Comparison of ENCODE assay signal across 8 cellular contexts in genomic region chr12:113220593-113221180, GRCh38. TPM values are rescaled to one million over a fixed set of nuclear protein-coding genes. Genes with fewer than 3 reads are reported as not detected.
A peak's percentile ranks its signal among the peaks of the same experiment; 100 is the strongest.
DNase-seq lines count a peak whose midpoint lies in the region; ATAC-seq and TF ChIP-seq lines count a peak whose summit lies in the region.

No MANE protein-coding gene starts in this region.

- peak overlapping the region; percentile 79 for H3K4me3 ChIP-seq in CD8-positive, alpha-beta memory T cell (ENCODE audit: low read length)
- H3K4me3 ChIP-seq in left lung (peak overlapping the region; percentile 42 to 88), upper lobe of left lung (peak overlapping the region; percentile 36 to 94 (median 92))

- H3K27ac Mint-ChIP-seq in CD8-positive, alpha-beta memory T cell: peak overlapping the region; percentile 37 to 94 (median 86)
- H3K27ac Mint-ChIP-seq in activated T-helper 17 cell treated with anti-CD3 and anti-CD28 coated beads, Interleukin-2, amount 50 U/mL, for 72 hours: peak overlapping the region; percentile 84

- no peak for TF ChIP-seq EP300 in upper lobe of left lung (IDR thresholded peaks at IDR 0.05)

- peak overlapping the region; percentile 57 for H3K27ac ChIP-seq in CD8-positive, alpha-beta memory T cell (ENCODE audit: low read depth, low read length)
- H3K27ac ChIP-seq in left lung: peak overlapping the region in 1 of 2 donors; percentile 93
- peak overlapping the region; percentile 53 to 76 (median 62) for H3K27ac ChIP-seq in upper lobe of left lung

- ATAC-seq in HG02943 (IDR thresholded peaks at IDR 0.05; ENCODE audit: low read depth, unreplicated experiment): peak; percentile 1
- no peak for ATAC-seq in activated T-helper 17 cell treated with anti-CD3 and anti-CD28 coated beads, Interleukin-2, amount 50 U/mL, for 72 hours (replicated peaks)
- ATAC-seq in left lung: no peak
- no peak for ATAC-seq in upper lobe of left lung (ENCODE audit: low FRiP score in 2 of 2)
- no peak for ATAC-seq in GM18861 (IDR thresholded peaks at IDR 0.05; ENCODE audit: unreplicated experiment)

- H3K4me1 ChIP-seq in CD8-positive, alpha-beta memory T cell (ENCODE audit: insufficient read depth, low read length): peaks cover 38% of the 10 kb centered on the region
- H3K4me1 ChIP-seq in left lung: peaks cover 17 to 62% of the 10 kb centered on the region in 2 donors
- peaks cover 29 to 65% (median 50%) of the 10 kb centered on the region in 4 donors for H3K4me1 ChIP-seq in upper lobe of left lung

- TF ChIP-seq POLR2A in upper lobe of left lung (IDR thresholded peaks at IDR 0.05): no peak

- H3K4me1 Mint-ChIP-seq in CD8-positive, alpha-beta memory T cell: peaks cover 26 to 39% (median 34%) of the 10 kb centered on the region in 3 donors
- H3K4me1 Mint-ChIP-seq in activated T-helper 17 cell treated with anti-CD3 and anti-CD28 coated beads, Interleukin-2, amount 50 U/mL, for 72 hours: peaks cover 13% of the 10 kb centered on the region

- POLR2A ChIA-PET in CD8-positive, alpha-beta memory T cell (lab: Charles Lee): interaction anchor here (0.9 to 1.5 kb wide), 2 partner anchors 9 to 12 kb away, joined by 3 to 11 read pairs; no protein-coding TSS in a partner anchor

- TF ChIP-seq CTCF in left lung (IDR thresholded peaks at IDR 0.05) (no peak), upper lobe of left lung (IDR thresholded peaks at IDR 0.05) (no peak)

- CTCF ChIA-PET in CD8-positive, alpha-beta memory T cell (lab: Charles Lee): interaction anchor here (1.7 to 4.3 kb wide), 2 partner anchors 11 to 46 kb away, joined by 3 to 22 read pairs; no protein-coding TSS in a partner anchor

- peak overlapping the region; percentile 84 to 93 (median 87) for H3K4me3 Mint-ChIP-seq in CD8-positive, alpha-beta memory T cell
- H3K4me3 Mint-ChIP-seq in activated T-helper 17 cell treated with anti-CD3 and anti-CD28 coated beads, Interleukin-2, amount 50 U/mL, for 72 hours: peak overlapping the region; percentile 98

- H3K36me3 Mint-ChIP-seq in CD8-positive, alpha-beta memory T cell: peaks cover 0 to 7% (median 0%) of the 10 kb centered on the region in 3 donors
- H3K36me3 Mint-ChIP-seq in activated T-helper 17 cell treated with anti-CD3 and anti-CD28 coated beads, Interleukin-2, amount 50 U/mL, for 72 hours (ENCODE audit: low read depth): peaks cover 6% of the 10 kb centered on the region

- H3K9me3 ChIP-seq in CD8-positive, alpha-beta memory T cell (ENCODE audit: low read length): no peaks in the 10 kb centered on the region
- no peaks in the 10 kb centered on the region for H3K9me3 ChIP-seq in left lung
- H3K9me3 ChIP-seq in upper lobe of left lung: no peaks in the 10 kb centered on the region

- intact Hi-C loops in left lung (cut with DNase I): no loop called here

- H3K27me3 ChIP-seq in CD8-positive, alpha-beta memory T cell (ENCODE audit: insufficient read depth, low read length, poor library complexity, severe bottlenecking): no peaks in the 10 kb centered on the region
- H3K27me3 ChIP-seq in left lung: no peaks in the 10 kb centered on the region
- no peaks in the 10 kb centered on the region for H3K27me3 ChIP-seq in upper lobe of left lung

- DNase-seq in CD8-positive, alpha-beta memory T cell: no peak
- DNase-seq in left lung (peak in 1 of 2 donors; percentile 89), upper lobe of left lung (peak in 1 of 2 donors; percentile 25), retina (no peak)
- no peak for DNase-seq in activated CD8-positive, alpha-beta memory T cell treated with anti-CD3 and anti-CD28 coated beads, Interleukin-2, amount 50 U/mL, for 4 hours

- H3K36me3 ChIP-seq in CD8-positive, alpha-beta memory T cell (ENCODE audit: insufficient read depth, low read length): no peaks in the 10 kb centered on the region
- H3K36me3 ChIP-seq in left lung: no peaks in the 10 kb centered on the region
- no peaks in the 10 kb centered on the region for H3K36me3 ChIP-seq in upper lobe of left lung

- H3K9me3 Mint-ChIP-seq in CD8-positive, alpha-beta memory T cell: no peaks in the 10 kb centered on the region
- no peaks in the 10 kb centered on the region for H3K9me3 Mint-ChIP-seq in activated T-helper 17 cell treated with anti-CD3 and anti-CD28 coated beads, Interleukin-2, amount 50 U/mL, for 72 hours

- WGBS in upper lobe of left lung, 2 donors: 1% methylated on average over 20 to 23 of the region's 23 CpGs

- H3K27me3 Mint-ChIP-seq in CD8-positive, alpha-beta memory T cell: no peaks in the 10 kb centered on the region
- no peaks in the 10 kb centered on the region for H3K27me3 Mint-ChIP-seq in activated T-helper 17 cell treated with anti-CD3 and anti-CD28 coated beads, Interleukin-2, amount 50 U/mL, for 72 hours

RNA-seq across cellular contexts. Expression of gene TPCN1, which starts 0.6 kb away (rescaled TPM):
- total RNA-seq in CD8-positive, alpha-beta memory T cell: 10 to 100 TPM; 21.3 to 24.1 TPM
- 10.1 TPM for polyA plus RNA-seq in CD8-positive, alpha-beta memory T cell
- total RNA-seq in activated T-helper 17 cell treated with anti-CD3 and anti-CD28 coated beads, Interleukin-2, amount 50 U/mL, for 72 hours: 10 to 100 TPM; 29.4 to 67.7 TPM
- total RNA-seq in left lung (10 to 100 TPM; 39.6 to 54.1 TPM), upper lobe of left lung (100 to 1,000 TPM in 1 of 6 donors, 10 to 100 TPM in 5; 36.6 to 193 (median 52.2) TPM)

RNA-seq across cellular contexts. Expression of gene RITA1, which starts 35.2 kb away (rescaled TPM):
- 10 to 100 TPM; 21.1 to 22.5 TPM for total RNA-seq in CD8-positive, alpha-beta memory T cell
- 27.4 TPM for polyA plus RNA-seq in CD8-positive, alpha-beta memory T cell
- 10 to 100 TPM; 14.2 to 23.9 TPM for total RNA-seq in activated T-helper 17 cell treated with anti-CD3 and anti-CD28 coated beads, Interleukin-2, amount 50 U/mL, for 72 hours
- total RNA-seq in left lung (10 to 100 TPM; 16.7 to 17.3 TPM), upper lobe of left lung (10 to 100 TPM; 11.5 to 25.2 (median 17.6) TPM)

RNA-seq across cellular contexts. Expression of gene DDX54, which starts 35.4 kb away (rescaled TPM):
- 100 to 1,000 TPM; 131 to 133 TPM for total RNA-seq in CD8-positive, alpha-beta memory T cell
- 47.7 TPM for polyA plus RNA-seq in CD8-positive, alpha-beta memory T cell
- total RNA-seq in activated T-helper 17 cell treated with anti-CD3 and anti-CD28 coated beads, Interleukin-2, amount 50 U/mL, for 72 hours: 10 to 100 TPM; 47.4 to 86.9 TPM
- 10 to 100 TPM; 42.0 to 61.1 TPM for total RNA-seq in left lung
- total RNA-seq in upper lobe of left lung: 10 to 100 TPM; 43.3 to 81.5 (median 58.9) TPM
